ENCODE assay signal across 8 cellular contexts in genomic region chr1:235326719-235327558, GRCh38. TPM values are rescaled to one million over a fixed set of nuclear protein-coding genes. Genes with fewer than 3 reads are reported as not detected.
A peak's percentile ranks its signal among the peaks of the same experiment; 100 is the strongest.
DNase-seq lines count a peak whose midpoint lies in the region; ATAC-seq and TF ChIP-seq lines count a peak whose summit lies in the region.

No MANE protein-coding gene starts in this region.

- peak overlapping the region; percentile 85 to 99 for H3K4me3 ChIP-seq in left lung

- H3K4me1 ChIP-seq in left lung: peaks cover 33 to 68% of the 10 kb centered on the region in 2 donors

- H3K27me3 Mint-ChIP-seq in chondrocyte (ENCODE audit: low read depth): no peaks in the 10 kb centered on the region

- H3K9me3 Mint-ChIP-seq in chondrocyte (ENCODE audit: low read depth): no peaks in the 10 kb centered on the region

- H3K36me3 ChIP-seq in left lung: no peaks in the 10 kb centered on the region

- H3K27ac Mint-ChIP-seq in chondrocyte (ENCODE audit: unreplicated experiment): peak overlapping the region; percentile 95

- peak; percentile 0 for ATAC-seq in left lung

- TF ChIP-seq CTCF in chondrocyte (IDR thresholded peaks at IDR 0.05) (no peak), left lung (IDR thresholded peaks at IDR 0.05) (no peak)

- peaks cover 32% of the 10 kb centered on the region for H3K4me1 Mint-ChIP-seq in chondrocyte (ENCODE audit: low read depth)

- no peaks in the 10 kb centered on the region for H3K27me3 ChIP-seq in left lung

- no peaks in the 10 kb centered on the region for H3K9me3 ChIP-seq in left lung

- H3K4me3 Mint-ChIP-seq in chondrocyte (ENCODE audit: unreplicated experiment): peak overlapping the region; percentile 94

- peak; percentile 69 for DNase-seq in SKM-1 treated with dmso at 0.1 percent for 144 hours (lab: John Stamatoyannopoulos, UW; ENCODE audit: unreplicated experiment)
- no peak for DNase-seq in SKM-1 (lab: John Stamatoyannopoulos, UW; ENCODE audit: unreplicated experiment)
- peak; percentile 85 for DNase-seq in NAMALWA (ENCODE audit: low spot score)
- peak; percentile 45 for DNase-seq in activated CD4-positive, alpha-beta T cell treated with anti-CD3 and anti-CD28 coated beads for 1 hour
- DNase-seq in chondrocyte (ENCODE audit: low spot score): no peak
- peak; percentile 52 to 87 for DNase-seq in left lung
- peak; percentile 39 to 60 for DNase-seq in stimulated activated CD4-positive, alpha-beta T cell treated with anti-CD3 and anti-CD28 coated beads, Interleukin-2, amount 100 ng/mL, for 48 hours
- no peak for DNase-seq in NCI-H1694 treated with DMSO at 0.1 percent for 48 hours (lab: John Stamatoyannopoulos, UW)

- intact Hi-C loops in left lung (cut with DNase I): no loop called here

- H3K36me3 Mint-ChIP-seq in chondrocyte (ENCODE audit: low read depth): peaks cover 2% of the 10 kb centered on the region

- H3K27ac ChIP-seq in left lung: peak overlapping the region; percentile 96 to 97

RNA-seq across cellular contexts. Expression of gene ARID4B, which starts 1.0 kb away (rescaled TPM):
- total RNA-seq in chondrocyte: 26.5 to 33.5 TPM (median 26.5 TPM) in 3 replicates
- total RNA-seq in left lung: 10 to 100 TPM; 29.0 to 39.2 TPM

RNA-seq across cellular contexts. Expression of gene GGPS1, which starts 1.4 kb away (rescaled TPM):
- total RNA-seq in chondrocyte (39.1 to 44.5 TPM (median 39.4 TPM) in 3 replicates), left lung (10 to 100 TPM; 30.5 to 36.4 TPM)

RNA-seq across cellular contexts. Expression of gene TBCE, which starts 40.3 kb away (rescaled TPM):
- 16.6 to 23.3 TPM (median 23.2 TPM) in 3 replicates for total RNA-seq in chondrocyte
- total RNA-seq in left lung: 10 to 100 TPM; 19.6 to 26.8 TPM

Comparison
In these comparisons a context has a peak if more than half of its experiments do, and no peak if none do; other contexts are left out.
1. DNase-seq: peak in SKM-1 treated with dmso at 0.1 percent for 144 hours (single experiment), NAMALWA (single experiment), activated CD4-positive, alpha-beta T cell treated with anti-CD3 and anti-CD28 coated beads for 1 hour (single experiment), left lung (2 of 2) and stimulated activated CD4-positive, alpha-beta T cell treated with anti-CD3 and anti-CD28 coated beads, Interleukin-2, amount 100 ng/mL, for 48 hours (2 of 2); none in SKM-1 (single experiment), chondrocyte (single experiment) and NCI-H1694 treated with DMSO at 0.1 percent for 48 hours (single experiment).